In genomic region chr17:78781339-78782304, GRCh38 we compare ENCODE assay signal across 8 cellular contexts. TPM values are rescaled to one million over a fixed set of nuclear protein-coding genes. Genes with fewer than 3 reads are reported as not detected.
DNase-seq lines count a peak whose midpoint lies in the region; ATAC-seq and TF ChIP-seq lines count a peak whose summit lies in the region.

Gene CYTH1, minus strand, starts transcription at chr17:78782273. Its CDS starts 50 bp downstream, at chr17:78782223.

- H3K4me1 ChIP-seq in SK-N-SH (ENCODE audit: control insufficient read depth in 1 of 2, insufficient read depth in 2 of 2, low read depth in 1 of 2, low read length in 1 of 2), result peaks cover 0 to 3% of the 10 kb centered on the region in 2 experiments; a peak in 1 of 4 replicates

- H4K20me1 ChIP-seq in SK-N-SH (ENCODE audit: insufficient read depth), result peaks cover 10% of the 10 kb centered on the region

- no peaks in the 10 kb centered on the region for H3K36me3 ChIP-seq in SK-N-SH (replicated peaks in 1 of 2; ENCODE audit: control insufficient read depth in 1 of 2, insufficient read depth in 2 of 2, low read length in 1 of 2)

- peak; percentile 37 for DNase-seq in NCI-H345 (lab: John Stamatoyannopoulos, UW)
- DNase-seq in NCI-H345 treated with DMSO at 0.1 percent for 48 hours (lab: John Stamatoyannopoulos, UW; ENCODE audit: unreplicated experiment), result no peak
- peak; percentile 75 for DNase-seq in SK-N-SH
- DNase-seq in cerebellum (ENCODE audit: low spot score), result peak; percentile 22
- peak; percentile 55 for DNase-seq in stimulated activated CD4-positive, alpha-beta T cell treated with anti-CD3 and anti-CD28 coated beads, Interleukin-1b, Interleukin-23, amount 100 ng/mL, for 48 hours
- no peak for DNase-seq in NCI-H1694 (lab: John Stamatoyannopoulos, UW)

- peak within 1 kb of the TSS; percentile 85 for H2AFZ ChIP-seq in SK-N-SH (ENCODE audit: low read depth)

- H3K27ac ChIP-seq in SK-N-SH (ENCODE audit: low read depth in 2 of 2, low read length in 1 of 2) (peak within 1 kb of the TSS; percentile 76 to 87), layer of hippocampus (ENCODE audit: low read depth, low read length) (peak within 1 kb of the TSS; percentile 97)

- no peak for TF ChIP-seq RAD21 in SK-N-SH (IDR thresholded peaks at IDR 0.05; ENCODE audit: low read length)

- no peaks in the 10 kb centered on the region for H3K27me3 ChIP-seq in SK-N-SH (ENCODE audit: insufficient read depth)
- no peaks in the 10 kb centered on the region for H3K27me3 ChIP-seq in layer of hippocampus (ENCODE audit: control insufficient read depth, insufficient read depth, low read length)

- WGBS in SK-N-SH (ENCODE audit: low lambda C conversion rate), result under 1% methylated on average over 37 of the region's 127 CpGs

- no peaks in the 10 kb centered on the region for H3K9me2 ChIP-seq in SK-N-SH

- peak within 1 kb of the TSS; percentile 90 for H3K4me2 ChIP-seq in SK-N-SH

- CTCF ChIA-PET in SK-N-SH (lab: Yijun Ruan, JAX), result interaction anchor here (1.0 to 1.7 kb wide), 8 partner anchors 10 to 421 kb away, joined by 3 to 8 read pairs (median 3); no protein-coding TSS in a partner anchor

- TF ChIP-seq CTCF in SK-N-SH (IDR thresholded peaks at IDR 0.05), result no peak

- no peak for TF ChIP-seq EP300 in SK-N-SH (IDR thresholded peaks at IDR 0.05; ENCODE audit: borderline replicate concordance in 1 of 2, low read depth in 1 of 2, low read length in 1 of 2)

- H3K4me3 ChIP-seq in SK-N-SH (ENCODE audit: low read depth in 2 of 2, low read length in 1 of 2), result peak within 1 kb of the TSS; percentile 63 to 91

- H3K9me3 ChIP-seq in SK-N-SH, result no peaks in the 10 kb centered on the region

- peak within 1 kb of the TSS; percentile 86 for H3K9ac ChIP-seq in SK-N-SH

- ATAC-seq in HG03025 (IDR thresholded peaks at IDR 0.05; ENCODE audit: low FRiP score, unreplicated experiment), result peak; percentile 23

- H3K79me2 ChIP-seq in SK-N-SH (ENCODE audit: insufficient read depth), result peaks cover 53% of the 10 kb centered on the region

- POLR2A ChIA-PET in SK-N-SH (lab: Yijun Ruan, JAX), result interaction anchor here (0.9 to 1.8 kb wide), 3 partner anchors 12 to 519 kb away, joined by 3 to 11 read pairs (median 3); no protein-coding TSS in a partner anchor

- H3F3A ChIP-seq in SK-N-SH (replicated peaks; ENCODE audit: insufficient read depth), result peaks cover 17% of the 10 kb centered on the region

TF ChIP-seq in SK-N-SH, 30 proteins besides CTCF, POLR2A, EP300 and RAD21:
- TF ChIP-seq TAF1 (IDR thresholded peaks at IDR 0.05; ENCODE audit: borderline replicate concordance, low read depth, low read length) (0 out of 2 replicates have a peak, but pooled peaks have one; percentile 36), YY1 (IDR thresholded peaks at IDR 0.05; ENCODE audit: low read depth) (no peak), CHD2 (IDR thresholded peaks at IDR 0.05; ENCODE audit: low read length, partially characterized antibody) (peak; percentile 25), MXI1 (IDR thresholded peaks at IDR 0.05; ENCODE audit: low read depth, low read length) (peak; percentile 55)

RNA-seq across cellular contexts. Expression of gene CYTH1, which starts in this region (rescaled TPM):
- 23.8 and 24.8 TPM in 2 replicates for polyA plus RNA-seq in SK-N-SH (2012; rRNA removed)
- polyA plus RNA-seq in SK-N-SH (2012; cell fraction: cytosol; rRNA removed), result 16.9 and 20.7 TPM in 2 replicates
- polyA plus RNA-seq in SK-N-SH (2012; cell fraction: nucleus; rRNA removed), result 77.4 and 80.9 TPM in 2 replicates
- 40.5 TPM for total RNA-seq in cerebellum

Comparison
In these comparisons a context has a peak if more than half of its experiments do, and no peak if none do; other contexts are left out.
1. DNase-seq: peak in NCI-H345 (single experiment), SK-N-SH (single experiment), cerebellum (single experiment) and stimulated activated CD4-positive, alpha-beta T cell treated with anti-CD3 and anti-CD28 coated beads, Interleukin-1b, Interleukin-23, amount 100 ng/mL, for 48 hours (single experiment); none in NCI-H345 treated with DMSO at 0.1 percent for 48 hours (single experiment) and NCI-H1694 (single experiment).